Comparison of ENCODE assay signal across 1 cellular context in genomic region chr11:65448418-65449196, GRCh38.
A peak's percentile ranks its signal among the peaks of the same experiment; 100 is the strongest.
TF ChIP-seq lines count a peak whose summit lies in the region.

No MANE protein-coding gene starts in this region.

TF ChIP-seq in HepG2, 621 proteins besides CTCF, POLR2A, EP300 and RAD21 (continued from another document and continues in another):
- peak; percentile 12; the same call in 1 of the 2 replicates for TF ChIP-seq SSRP1 (CRISPR knock-in tag; IDR thresholded peaks at IDR 0.05)
- TF ChIP-seq ZNF234 (CRISPR knock-in tag; conservative IDR thresholded peaks at IDR 0.05): no peak
- no peak for TF ChIP-seq GTF2F1 (IDR thresholded peaks at IDR 0.05; ENCODE audit: low read length)
- no peak for TF ChIP-seq RARA (CRISPR knock-in tag; IDR thresholded peaks at IDR 0.05)
- TF ChIP-seq ZFP1 (CRISPR knock-in tag; IDR thresholded peaks at IDR 0.05): no peak
- no peak for TF ChIP-seq TFDP1 (CRISPR knock-in tag; IDR thresholded peaks at IDR 0.05; ENCODE audit: borderline replicate concordance)
- no peak for TF ChIP-seq HDAC6 (IDR thresholded peaks at IDR 0.05; ENCODE audit: low read depth, low read length)
- no peak for TF ChIP-seq ESRRA (CRISPR knock-in tag; IDR thresholded peaks at IDR 0.05; ENCODE audit: low read depth)
- TF ChIP-seq ZBTB25 (CRISPR knock-in tag; IDR thresholded peaks at IDR 0.05): no peak
- no peak for TF ChIP-seq NFAT5 (CRISPR knock-in tag; IDR thresholded peaks at IDR 0.05)
- TF ChIP-seq PATZ1 (CRISPR knock-in tag; IDR thresholded peaks at IDR 0.05): 0 out of 2 replicates have a peak, but pooled peaks have one; percentile 5
- no peak for TF ChIP-seq POGZ (CRISPR knock-in tag; IDR thresholded peaks at IDR 0.05)
- TF ChIP-seq TBX2 (CRISPR knock-in tag; IDR thresholded peaks at IDR 0.05; ENCODE audit: borderline replicate concordance): no peak
- TF ChIP-seq ATF2 (CRISPR knock-in tag; IDR thresholded peaks at IDR 0.05): no peak
- TF ChIP-seq PLRG1 (conservative IDR thresholded peaks at IDR 0.05): no peak
- no peak for TF ChIP-seq SIX1 (CRISPR knock-in tag; IDR thresholded peaks at IDR 0.05; ENCODE audit: borderline replicate concordance)
- TF ChIP-seq ZFP36L2 (CRISPR knock-in tag; IDR thresholded peaks at IDR 0.05): no peak
- TF ChIP-seq HOXA5 (CRISPR knock-in tag; IDR thresholded peaks at IDR 0.05): no peak
- no peak for TF ChIP-seq BRD4 (CRISPR knock-in tag; IDR thresholded peaks at IDR 0.05)
- TF ChIP-seq ZNF10 (CRISPR knock-in tag; IDR thresholded peaks at IDR 0.05; ENCODE audit: borderline replicate concordance, low read depth): no peak
- TF ChIP-seq TBX3 (IDR thresholded peaks at IDR 0.05; ENCODE audit: borderline replicate concordance): no peak
- no peak for TF ChIP-seq GATAD2A (CRISPR knock-in tag; IDR thresholded peaks at IDR 0.05)
- TF ChIP-seq RBM22 (optimal IDR thresholded peaks at IDR 0.05; ENCODE audit: low read length): peak; percentile 80
- no peak for TF ChIP-seq KLF6 (CRISPR knock-in tag; IDR thresholded peaks at IDR 0.05)
- no peak for TF ChIP-seq ZSCAN22 (CRISPR knock-in tag; IDR thresholded peaks at IDR 0.05)
- no peak for TF ChIP-seq MATR3 (CRISPR knock-in tag; IDR thresholded peaks at IDR 0.05)
- no peak for TF ChIP-seq KLF11 (CRISPR knock-in tag; IDR thresholded peaks at IDR 0.05)
- TF ChIP-seq ETS1 (CRISPR knock-in tag; IDR thresholded peaks at IDR 0.05): no peak
- 0 out of 2 replicates have a peak, but pooled peaks have one; percentile 23 for TF ChIP-seq ZC3H4 (CRISPR knock-in tag; IDR thresholded peaks at IDR 0.05; ENCODE audit: borderline replicate concordance)
- TF ChIP-seq CSRNP1 (CRISPR knock-in tag; IDR thresholded peaks at IDR 0.05): no peak
- peak; percentile 22; the same call in 1 of the 2 replicates for TF ChIP-seq POLR2G (IDR thresholded peaks at IDR 0.05; ENCODE audit: low read depth, low read length)
- no peak for TF ChIP-seq ZNF276 (CRISPR knock-in tag; IDR thresholded peaks at IDR 0.05; ENCODE audit: low read depth)
- TF ChIP-seq PRDM15 (CRISPR knock-in tag; IDR thresholded peaks at IDR 0.05): no peak
- 0 out of 3 replicates have a peak, but pooled peaks have one; percentile 20 for TF ChIP-seq MXI1 (IDR thresholded peaks at IDR 0.05; ENCODE audit: borderline replicate concordance, low read depth, low read length)
- TF ChIP-seq ZFY (CRISPR knock-in tag; IDR thresholded peaks at IDR 0.05): no peak
- peak; percentile 60; the same call in 1 of the 2 replicates for TF ChIP-seq POLR2AphosphoS2 (IDR thresholded peaks at IDR 0.05; ENCODE audit: low read depth, low read length)
- TF ChIP-seq ZNF335 (CRISPR knock-in tag; IDR thresholded peaks at IDR 0.05): no peak
- TF ChIP-seq GABPB1 (CRISPR knock-in tag; IDR thresholded peaks at IDR 0.05): no peak
- TF ChIP-seq ZNF784 (CRISPR knock-in tag; IDR thresholded peaks at IDR 0.05; ENCODE audit: borderline replicate concordance): no peak
- TF ChIP-seq NR3C1 (CRISPR knock-in tag; IDR thresholded peaks at IDR 0.05): no peak
- TF ChIP-seq IKZF4 (CRISPR knock-in tag; IDR thresholded peaks at IDR 0.05; ENCODE audit: borderline replicate concordance, low read depth, not compliant biosample characterization): no peak
- TF ChIP-seq ZKSCAN1 (IDR thresholded peaks at IDR 0.05; ENCODE audit: low read length): peak; percentile 64; the same call in 1 of the 2 replicates
